Comparison of ENCODE assay signal across 8 cellular contexts in genomic region chr6:68876792-68877493, GRCh38.
DNase-seq lines count a peak whose midpoint lies in the region; ATAC-seq, FAIRE-seq and TF ChIP-seq lines count a peak whose summit lies in the region.

No MANE protein-coding gene starts in this region.

- peak; percentile 28 for TF ChIP-seq CTCF in fibroblast of villous mesenchyme (IDR thresholded peaks at IDR 0.05; ENCODE audit: insufficient read depth, low read depth, low read length)

- CTCF ChIA-PET in activated naive CD4-positive, alpha-beta T cell treated with anti-CD3 and anti-CD28 coated beads, Interleukin-2, amount 10 ng/mL, durations not matched to agents 7 days and 5 days (lab: Charles Lee), result no interaction called here

- no peak overlapping the region for H3K4me3 ChIP-seq in fibroblast of villous mesenchyme (ENCODE audit: low read depth, low read length)

- H3K36me3 Mint-ChIP-seq in activated naive CD4-positive, alpha-beta T cell treated with anti-CD3 and anti-CD28 coated beads, Interleukin-2, amount 10 ng/mL, durations not matched to agents 7 days and 5 days, result no peaks in the 10 kb centered on the region

- in situ Hi-C loops in G401 (cut with HindIII; ENCODE audit: low sequenced_read_pairs), result no loop called here

- FAIRE-seq in GM19239 (lab: Jason Lieb, UNC), result no peak

- H3K4me1 Mint-ChIP-seq in activated naive CD4-positive, alpha-beta T cell treated with anti-CD3 and anti-CD28 coated beads, Interleukin-2, amount 10 ng/mL, durations not matched to agents 7 days and 5 days, result no peaks in the 10 kb centered on the region

- H3K27me3 Mint-ChIP-seq in activated naive CD4-positive, alpha-beta T cell treated with anti-CD3 and anti-CD28 coated beads, Interleukin-2, amount 10 ng/mL, durations not matched to agents 7 days and 5 days, result no peaks in the 10 kb centered on the region

- DNase-seq in G401 (ENCODE audit: low spot score), result peak; percentile 36
- peak; percentile 7 for DNase-seq in NCI-H82 treated with DMSO at 0.1 percent for 48 hours (lab: John Stamatoyannopoulos, UW; ENCODE audit: unreplicated experiment)
- peak; percentile 19 for DNase-seq in fibroblast of villous mesenchyme (ENCODE audit: low read depth)
- DNase-seq in activated CD4-positive, CD25-positive, alpha-beta regulatory T cell (lab: John Stamatoyannopoulos, UW), result no peak
- DNase-seq in activated naive CD4-positive, alpha-beta T cell treated with anti-CD3 and anti-CD28 coated beads, Interleukin-2, amount 10 ng/mL, durations not matched to agents 7 days and 5 days, result no peak
- no peak for DNase-seq in GM19239 (ENCODE audit: insufficient read length, low spot score)

- ATAC-seq in HG02798 (IDR thresholded peaks at IDR 0.05; ENCODE audit: poor library complexity, unreplicated experiment), result peak; percentile 58
- no peak for ATAC-seq in GM21447 (IDR thresholded peaks at IDR 0.05; ENCODE audit: unreplicated experiment)

- H3K9me3 Mint-ChIP-seq in activated naive CD4-positive, alpha-beta T cell treated with anti-CD3 and anti-CD28 coated beads, Interleukin-2, amount 10 ng/mL, durations not matched to agents 7 days and 5 days, result no peaks in the 10 kb centered on the region

- H3K4me3 Mint-ChIP-seq in activated naive CD4-positive, alpha-beta T cell treated with anti-CD3 and anti-CD28 coated beads, Interleukin-2, amount 10 ng/mL, durations not matched to agents 7 days and 5 days, result no peak overlapping the region

- H3K27ac Mint-ChIP-seq in activated naive CD4-positive, alpha-beta T cell treated with anti-CD3 and anti-CD28 coated beads, Interleukin-2, amount 10 ng/mL, durations not matched to agents 7 days and 5 days, result no peak overlapping the region

Comparison
In these comparisons a context has a peak if more than half of its experiments do, and no peak if none do; other contexts are left out.
1. DNase-seq: peak in G401 (single experiment), NCI-H82 treated with DMSO at 0.1 percent for 48 hours (single experiment) and fibroblast of villous mesenchyme (single experiment); none in activated CD4-positive, CD25-positive, alpha-beta regulatory T cell (0 of 4), activated naive CD4-positive, alpha-beta T cell treated with anti-CD3 and anti-CD28 coated beads, Interleukin-2, amount 10 ng/mL, durations not matched to agents 7 days and 5 days (single experiment) and GM19239 (single experiment).